In genomic region chr9:86005253-86005775, GRCh38 we compare ENCODE assay signal across 1 cellular context.
TF ChIP-seq lines count a peak whose summit lies in the region.

No MANE protein-coding gene starts in this region.

TF ChIP-seq in HepG2, 621 proteins besides CTCF, POLR2A, EP300 and RAD21 (continued from another document):
- no peak for TF ChIP-seq BCLAF1 (IDR thresholded peaks at IDR 0.05)
- no peak for TF ChIP-seq TRIM24 (CRISPR knock-in tag; IDR thresholded peaks at IDR 0.05)
- TF ChIP-seq CENPT (CRISPR knock-in tag; IDR thresholded peaks at IDR 0.05; ENCODE audit: low read depth), result no peak
- TF ChIP-seq PLSCR1 (CRISPR knock-in tag; IDR thresholded peaks at IDR 0.05; ENCODE audit: borderline replicate concordance), result no peak
- TF ChIP-seq TCF12 (IDR thresholded peaks at IDR 0.05), result no peak
- TF ChIP-seq TCF12 (CRISPR knock-in tag; IDR thresholded peaks at IDR 0.05), result no peak
- no peak for TF ChIP-seq ARHGAP35 (CRISPR knock-in tag; IDR thresholded peaks at IDR 0.05; ENCODE audit: borderline replicate concordance)
- TF ChIP-seq, protein P1, sequence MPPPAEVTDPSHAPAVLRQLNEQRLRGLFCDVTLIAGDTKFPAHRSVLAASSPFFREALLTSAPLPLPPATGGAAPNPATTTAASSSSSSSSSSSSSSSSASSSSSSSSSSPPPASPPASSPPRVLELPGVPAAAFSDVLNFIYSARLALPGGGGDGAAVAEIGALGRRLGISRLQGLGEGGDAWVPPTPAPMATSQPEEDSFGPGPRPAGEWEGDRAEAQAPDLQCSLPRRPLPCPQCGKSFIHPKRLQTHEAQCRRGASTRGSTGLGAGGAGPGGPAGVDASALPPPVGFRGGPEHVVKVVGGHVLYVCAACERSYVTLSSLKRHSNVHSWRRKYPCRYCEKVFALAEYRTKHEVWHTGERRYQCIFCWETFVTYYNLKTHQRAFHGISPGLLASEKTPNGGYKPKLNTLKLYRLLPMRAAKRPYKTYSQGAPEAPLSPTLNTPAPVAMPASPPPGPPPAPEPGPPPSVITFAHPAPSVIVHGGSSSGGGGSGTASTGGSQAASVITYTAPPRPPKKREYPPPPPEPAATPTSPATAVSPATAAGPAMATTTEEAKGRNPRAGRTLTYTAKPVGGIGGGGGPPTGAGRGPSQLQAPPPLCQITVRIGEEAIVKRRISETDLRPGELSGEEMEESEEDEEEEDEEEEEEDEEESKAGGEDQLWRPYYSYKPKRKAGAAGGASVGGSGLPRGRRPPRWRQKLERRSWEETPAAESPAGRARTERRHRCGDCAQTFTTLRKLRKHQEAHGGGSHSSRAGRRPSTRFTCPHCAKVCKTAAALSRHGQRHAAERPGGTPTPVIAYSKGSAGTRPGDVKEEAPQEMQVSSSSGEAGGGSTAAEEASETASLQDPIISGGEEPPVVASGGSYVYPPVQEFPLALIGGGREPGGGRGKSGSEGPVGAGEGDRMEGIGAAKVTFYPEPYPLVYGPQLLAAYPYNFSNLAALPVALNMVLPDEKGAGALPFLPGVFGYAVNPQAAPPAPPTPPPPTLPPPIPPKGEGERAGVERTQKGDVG (CRISPR knock-in tag; IDR thresholded peaks at IDR 0.05; ENCODE audit: borderline replicate concordance), result no peak
- no peak for TF ChIP-seq JUNB (CRISPR knock-in tag; IDR thresholded peaks at IDR 0.05; ENCODE audit: borderline replicate concordance)
